ENCODE assay signal across 9 cellular contexts in the genomic region with DNA sequence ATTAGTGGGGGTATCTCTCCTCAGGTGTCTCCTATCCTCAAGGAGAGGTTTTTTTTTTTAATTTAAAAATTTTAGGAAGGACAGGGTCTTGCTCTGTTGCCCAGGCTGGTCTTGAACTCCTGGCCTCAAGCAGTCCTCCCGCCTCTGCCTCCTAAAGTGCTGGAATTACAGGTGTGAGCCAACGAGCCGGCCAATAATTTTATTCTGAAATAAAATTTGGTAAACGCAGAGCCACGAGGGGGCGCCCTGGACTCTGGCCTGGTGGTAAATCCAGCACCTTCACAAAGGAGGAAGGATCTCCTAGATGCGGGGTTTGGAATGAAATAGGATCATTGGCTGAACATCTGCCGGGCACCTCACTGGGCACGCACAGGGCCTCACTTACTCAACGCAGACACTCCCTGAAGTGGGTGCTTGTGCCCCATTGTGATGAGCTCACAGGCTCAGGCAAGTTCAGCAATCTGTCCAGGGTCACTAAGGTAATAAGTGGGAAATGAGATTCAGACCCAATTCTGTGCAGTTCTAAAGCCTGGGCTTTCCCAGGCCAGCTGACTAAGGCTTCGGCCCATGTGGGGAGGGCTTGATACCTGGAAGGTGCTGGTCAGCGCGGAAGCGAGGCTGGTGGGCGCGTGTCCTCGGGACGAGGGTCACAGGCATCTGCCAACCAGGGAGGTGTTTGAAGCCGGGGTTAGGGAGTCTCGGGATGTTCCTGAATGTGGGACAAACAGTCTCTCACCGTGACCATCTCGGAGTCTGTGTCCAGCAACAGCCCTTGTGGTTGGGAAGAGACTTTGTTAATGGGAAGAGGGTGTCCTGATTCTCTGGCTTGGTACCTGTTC. TPM values are rescaled to one million over a fixed set of nuclear protein-coding genes. Genes with fewer than 3 reads are reported as not detected.
DNase-seq lines count a peak whose midpoint lies in the region; ATAC-seq and TF ChIP-seq lines count a peak whose summit lies in the region.
"Had no signal": no experiment of that assay in that cellular context is flagged by ENCODE, and none has a peak within 500 bp of the region (broad histone marks: within the 10 kb centered on the region; RNA-seq: fewer than 3 reads in every experiment).

No MANE protein-coding gene starts in this region.

- H3K36me3 ChIP-seq in SU-DHL-6 (ENCODE audit: low read length) (no peaks in the 10 kb centered on the region), osteoblast (ENCODE audit: insufficient read depth, low read length) (no peaks in the 10 kb centered on the region)
- H3K36me3 ChIP-seq: BLaER1 treated with 17β-estradiol and CSF1 and Interleukin-3, amounts not matched to agents 10 nM and 100 nM had no signal

- no peaks in the 10 kb centered on the region for H3K27me3 ChIP-seq in SU-DHL-6 (ENCODE audit: low read length)
- H3K27me3 ChIP-seq in osteoblast (ENCODE audit: insufficient read depth, low read length): peaks cover 28% of the 10 kb centered on the region

- peak; percentile 58 for TF ChIP-seq CTCF in LNCAP (IDR thresholded peaks at IDR 0.05)
- peak; percentile 79 for TF ChIP-seq CTCF in SU-DHL-6 (IDR thresholded peaks at IDR 0.05; ENCODE audit: insufficient read depth, low read length, poor library complexity, severe bottlenecking)
- peak; percentile 72 for TF ChIP-seq CTCF in osteoblast (IDR thresholded peaks at IDR 0.05; ENCODE audit: extremely low read depth, low read depth, low read length)

- H3K4me3 ChIP-seq in SU-DHL-6 (ENCODE audit: insufficient read depth, low read length, poor library complexity, severe bottlenecking) (no peak overlapping the region), osteoblast (ENCODE audit: insufficient read depth, low read length) (no peak overlapping the region)
- H3K4me3 ChIP-seq: BLaER1 treated with 17β-estradiol and CSF1 and Interleukin-3, amounts not matched to agents 10 nM and 100 nM had no signal

- no peak overlapping the region for H2AFZ ChIP-seq in SU-DHL-6 (ENCODE audit: low read depth, low read length, severe bottlenecking)
- no peak overlapping the region for H2AFZ ChIP-seq in osteoblast (ENCODE audit: low read length)

- no peaks in the 10 kb centered on the region for H3K79me2 ChIP-seq in SU-DHL-6 (ENCODE audit: insufficient read depth, low read length)
- no peaks in the 10 kb centered on the region for H3K79me2 ChIP-seq in osteoblast (ENCODE audit: insufficient read depth, low read length)

- no peak overlapping the region for H3K9ac ChIP-seq in SU-DHL-6 (ENCODE audit: low read length)
- H3K9ac ChIP-seq: BLaER1 treated with 17β-estradiol and CSF1 and Interleukin-3, amounts not matched to agents 10 nM and 100 nM had no signal

- H3K4me2 ChIP-seq in SU-DHL-6 (ENCODE audit: low read depth, low read length, poor library complexity, severe bottlenecking) (no peak overlapping the region), osteoblast (ENCODE audit: insufficient read depth, low read length) (no peak overlapping the region)
- H3K4me2 ChIP-seq: BLaER1 treated with 17β-estradiol and CSF1 and Interleukin-3, amounts not matched to agents 10 nM and 100 nM had no signal

- no peaks in the 10 kb centered on the region for H4K20me1 ChIP-seq in SU-DHL-6 (ENCODE audit: low read depth, low read length)
- H4K20me1 ChIP-seq in osteoblast (ENCODE audit: insufficient read depth, low read length): no peaks in the 10 kb centered on the region

- H3F3A ChIP-seq in SU-DHL-6 (ENCODE audit: insufficient read depth): no peaks in the 10 kb centered on the region

- H3K4me1 ChIP-seq in osteoblast (ENCODE audit: insufficient read depth, low read length): no peaks in the 10 kb centered on the region

- DNase-seq in NCI-H146 (lab: John Stamatoyannopoulos, UW) (peak; percentile 50), NCI-H146 treated with DMSO at 0.1 percent for 48 hours (lab: John Stamatoyannopoulos, UW; ENCODE audit: unreplicated experiment) (no peak), dermis blood vessel endothelial cell (peak; percentile 63), osteoblast (ENCODE audit: insufficient read length, low spot score, missing footprints) (peak; percentile 65)

- no peaks in the 10 kb centered on the region for H3K9me2 ChIP-seq in SU-DHL-6 (replicated peaks; ENCODE audit: insufficient read depth, low read length)

- H3K9me3 ChIP-seq in SU-DHL-6 (ENCODE audit: insufficient read depth, low read length): no peaks in the 10 kb centered on the region
- no peaks in the 10 kb centered on the region for H3K9me3 ChIP-seq in osteoblast (ENCODE audit: low read depth, low read length)
- H3K9me3 ChIP-seq: BLaER1 treated with 17β-estradiol and CSF1 and Interleukin-3, amounts not matched to agents 10 nM and 100 nM had no signal

- no peak overlapping the region for H3K27ac ChIP-seq in SU-DHL-6 (ENCODE audit: low read depth, low read length)
- no peak overlapping the region for H3K27ac ChIP-seq in osteoblast (ENCODE audit: low read depth, low read length)
- H3K27ac ChIP-seq: BLaER1 treated with 17β-estradiol and CSF1 and Interleukin-3, amounts not matched to agents 10 nM and 100 nM had no signal

- ATAC-seq in GM21786 (IDR thresholded peaks at IDR 0.05; ENCODE audit: unreplicated experiment): no peak
- ATAC-seq in HG03432 (IDR thresholded peaks at IDR 0.05; ENCODE audit: unreplicated experiment): no peak

RNA-seq across cellular contexts. Expression of gene ETV3, which starts 32.7 kb away (rescaled TPM):
- 17.2 and 19.1 TPM in 2 replicates for total RNA-seq in dermis blood vessel endothelial cell
- total RNA-seq in osteoblast: 13.0 and 14.8 TPM in 2 replicates
